ENCODE assay signal across 8 cellular contexts in genomic region chr10:26486985-26487850, GRCh38. TPM values are rescaled to one million over a fixed set of nuclear protein-coding genes. Genes with fewer than 3 reads are reported as not detected.
DNase-seq lines count a peak whose midpoint lies in the region; ATAC-seq and TF ChIP-seq lines count a peak whose summit lies in the region.

No MANE protein-coding gene starts in this region.

- H3K79me2 ChIP-seq in smooth muscle cell (ENCODE audit: low read depth) = no peaks in the 10 kb centered on the region

- peak overlapping the region; percentile 64 for H3K4me3 Mint-ChIP-seq in activated CD8-positive, alpha-beta T cell treated with anti-CD3 and anti-CD28 coated beads for 36 hours
- H3K4me3 Mint-ChIP-seq in glutamatergic neuron (ENCODE audit: unreplicated experiment) = no peak overlapping the region

- H3K9ac ChIP-seq in smooth muscle cell (ENCODE audit: low read depth) = peak overlapping the region; percentile 91

- H3K36me3 Mint-ChIP-seq in activated CD8-positive, alpha-beta T cell treated with anti-CD3 and anti-CD28 coated beads for 36 hours (ENCODE audit: low read depth) = peaks cover 23% of the 10 kb centered on the region
- no peaks in the 10 kb centered on the region for H3K36me3 Mint-ChIP-seq in glutamatergic neuron (ENCODE audit: unreplicated experiment)

- H3K4me1 Mint-ChIP-seq in activated CD8-positive, alpha-beta T cell treated with anti-CD3 and anti-CD28 coated beads for 36 hours (ENCODE audit: low read depth) = peaks cover 74% of the 10 kb centered on the region
- H3K4me1 Mint-ChIP-seq in glutamatergic neuron (ENCODE audit: low read depth, unreplicated experiment) = no peaks in the 10 kb centered on the region

- H3K9me3 ChIP-seq in AG04450 (ENCODE audit: control insufficient read depth, insufficient read depth, low read length) (no peaks in the 10 kb centered on the region; the same call in 1 of the 2 replicates), esophagus squamous epithelium (no peaks in the 10 kb centered on the region), smooth muscle cell (replicated peaks; ENCODE audit: low read depth) (no peaks in the 10 kb centered on the region), A673 (ENCODE audit: low read depth, low read length, poor library complexity, severe bottlenecking) (no peaks in the 10 kb centered on the region)

- H3K27me3 Mint-ChIP-seq in activated CD8-positive, alpha-beta T cell treated with anti-CD3 and anti-CD28 coated beads for 36 hours = no peaks in the 10 kb centered on the region
- no peaks in the 10 kb centered on the region for H3K27me3 Mint-ChIP-seq in glutamatergic neuron (ENCODE audit: unreplicated experiment)

- intact Hi-C loops in activated CD8-positive, alpha-beta T cell treated with anti-CD3 and anti-CD28 coated beads for 36 hours (cut with micrococcal nuclease) = loop anchor here (1.0 to 2.0 kb wide), 2 partner anchors 40 to 48 kb away; partner anchors contain the start of gene APBB1IP
- intact Hi-C loops in esophagus squamous epithelium (cut with DNase I) = no loop called here
- intact Hi-C loops in A673 (cut with micrococcal nuclease; ENCODE audit: unreplicated experiment) = no loop called here

- peak overlapping the region; percentile 42 for H2AFZ ChIP-seq in smooth muscle cell (ENCODE audit: low read depth)

- peak overlapping the region; percentile 96 for H3K27ac Mint-ChIP-seq in activated CD8-positive, alpha-beta T cell treated with anti-CD3 and anti-CD28 coated beads for 36 hours
- no peak overlapping the region for H3K27ac Mint-ChIP-seq in glutamatergic neuron (ENCODE audit: unreplicated experiment)

- H3K9me3 Mint-ChIP-seq in activated CD8-positive, alpha-beta T cell treated with anti-CD3 and anti-CD28 coated beads for 36 hours = no peaks in the 10 kb centered on the region
- H3K9me3 Mint-ChIP-seq in glutamatergic neuron (ENCODE audit: unreplicated experiment) = no peaks in the 10 kb centered on the region

- H3K27me3 ChIP-seq in AG04450 (ENCODE audit: control insufficient read depth, insufficient read depth, low read length) (no peaks in the 10 kb centered on the region), esophagus squamous epithelium (no peaks in the 10 kb centered on the region), smooth muscle cell (ENCODE audit: low read depth) (no peaks in the 10 kb centered on the region), A673 (replicated peaks; ENCODE audit: insufficient read depth, low read depth, low read length, poor library complexity) (no peaks in the 10 kb centered on the region)

- no peaks in the 10 kb centered on the region for H4K20me1 ChIP-seq in smooth muscle cell (ENCODE audit: low read depth)

- POLR2A ChIA-PET in AG04450 (lab: Yijun Ruan, JAX) (interaction anchor here (0.7 kb wide), 1 partner anchor 134 kb away, joined by 3 read pairs; no protein-coding TSS in a partner anchor), A673 (lab: Charles Lee; ENCODE audit: low non-redundant PET) (no interaction called here)
- POLR2A ChIA-PET in activated CD8-positive, alpha-beta T cell treated with anti-CD3 and anti-CD28 coated beads for 36 hours (lab: Charles Lee) = interaction anchor here (0.7 to 1.6 kb wide), 5 partner anchors 11 to 52 kb away, joined by 3 to 6 read pairs (median 3); partner anchors contain the start of gene APBB1IP

- DNase-seq in AG04450 (ENCODE audit: low read depth, low spot score) = peak; percentile 20
- DNase-seq in activated CD8-positive, alpha-beta T cell treated with anti-CD3 and anti-CD28 coated beads for 36 hours = peak; percentile 90
- DNase-seq in esophagus squamous epithelium (lab: John Stamatoyannopoulos, UW) = no peak
- no peak for DNase-seq in smooth muscle cell (lab: John Stamatoyannopoulos, UW; ENCODE audit: unreplicated experiment)
- no peak for DNase-seq in A673 (ENCODE audit: low spot score)
- no peak for DNase-seq in glutamatergic neuron

- H3K4me1 ChIP-seq in esophagus squamous epithelium (peaks cover 0 to 27% (median 0%) of the 10 kb centered on the region in 3 donors), smooth muscle cell (ENCODE audit: low read depth) (peaks cover 4% of the 10 kb centered on the region), A673 (ENCODE audit: insufficient read depth, low read length, poor library complexity, severe bottlenecking) (no peaks in the 10 kb centered on the region)

- peak; percentile 73 for ATAC-seq in GM19467 (IDR thresholded peaks at IDR 0.05; ENCODE audit: unreplicated experiment)
- ATAC-seq in HG03565 (IDR thresholded peaks at IDR 0.05; ENCODE audit: unreplicated experiment) = peak; percentile 78
- peak; percentile 83 for ATAC-seq in activated CD8-positive, alpha-beta T cell treated with anti-CD3 and anti-CD28 coated beads for 36 hours

- H3K27ac ChIP-seq in AG04450 (ENCODE audit: low read depth, low read length) (peak overlapping the region; percentile 48), esophagus squamous epithelium (peak overlapping the region in 3 of 4 donors; percentile 38 to 78 (median 73)), smooth muscle cell (ENCODE audit: low read depth) (peak overlapping the region; percentile 99), A673 (ENCODE audit: low read depth, low read length, poor library complexity, severe bottlenecking) (no peak overlapping the region)

- peak overlapping the region; percentile 70 for H3K4me2 ChIP-seq in smooth muscle cell

- CTCF ChIA-PET in AG04450 (lab: Charles Lee) = no interaction called here
- CTCF ChIA-PET in activated CD8-positive, alpha-beta T cell treated with anti-CD3 and anti-CD28 coated beads for 36 hours (lab: Charles Lee) = interaction anchor here (1.0 to 1.2 kb wide), 2 partner anchors 41 to 48 kb away, joined by 3 to 4 read pairs; no protein-coding TSS in a partner anchor
- CTCF ChIA-PET in A673 (lab: Charles Lee) = no interaction called here

- H3F3A ChIP-seq in smooth muscle cell (ENCODE audit: low read depth) = peaks cover 7% of the 10 kb centered on the region

- 23 to 30% methylated on average over 11 of the region's 11 CpGs for WGBS in esophagus squamous epithelium, 2 donors
- WGBS in smooth muscle cell (ENCODE audit: low lambda C conversion rate) = 26% methylated on average over 11 of the region's 11 CpGs

- H3K36me3 ChIP-seq in esophagus squamous epithelium (no peaks in the 10 kb centered on the region), smooth muscle cell (ENCODE audit: low read depth) (no peaks in the 10 kb centered on the region), A673 (ENCODE audit: insufficient read depth, low read length, poor library complexity, severe bottlenecking) (no peaks in the 10 kb centered on the region)

- H3K4me3 ChIP-seq in AG04450 (ENCODE audit: low read depth, low read length) (no peak overlapping the region), esophagus squamous epithelium (peak overlapping the region in 1 of 4 donors; percentile 17), smooth muscle cell (no peak overlapping the region), A673 (ENCODE audit: low read depth, low read length, poor library complexity, severe bottlenecking) (no peak overlapping the region)

- TF ChIP-seq CTCF in AG04450 (IDR thresholded peaks at IDR 0.05; ENCODE audit: low read depth, low read length) (no peak), esophagus squamous epithelium (IDR thresholded peaks at IDR 0.05) (no peak), smooth muscle cell (IDR thresholded peaks at IDR 0.05; ENCODE audit: borderline replicate concordance, insufficient read depth, poor library complexity, severe bottlenecking) (no peak), A673 (conservative IDR thresholded peaks at IDR 0.05; ENCODE audit: low read depth, low read length) (no peak), glutamatergic neuron (IDR thresholded peaks at IDR 0.05; ENCODE audit: partially characterized antibody, unreplicated experiment) (no peak)
- TF ChIP-seq CTCF in activated CD8-positive, alpha-beta T cell treated with anti-CD3 and anti-CD28 coated beads for 36 hours (IDR thresholded peaks at IDR 0.05) = no peak

- peak in 1 of 4 donors; percentile 11 for TF ChIP-seq POLR2A in esophagus squamous epithelium (IDR thresholded peaks at IDR 0.05)

- BruUV-seq in A673 (replicated peaks; lab: Mats Ljungman, UMichigan) = no TSS peak

RNA-seq across cellular contexts. Expression of gene APBB1IP, which starts 49.1 kb away (rescaled TPM):
- polyA plus RNA-seq in AG04450 (2011; rRNA removed) = 0.02 and 0.04 TPM in 2 replicates
- 0.09 TPM in 2 replicates for polyA minus RNA-seq in AG04450 (2011; rRNA and poly(A)+ RNA removed)
- total RNA-seq in activated CD8-positive, alpha-beta T cell treated with anti-CD3 and anti-CD28 coated beads for 36 hours = 10 to 100 TPM; 61.9 to 64.8 TPM
- 1 to 10 TPM in 3 of 4 donors, under 1 TPM in 1; 0.45 to 5.5 (median 1.7) TPM for total RNA-seq in esophagus squamous epithelium
- total RNA-seq in smooth muscle cell = 0.36 TPM in 1 of 2 replicates, not detected in the other
- 0.24 and 0.39 TPM in 2 replicates for polyA plus RNA-seq in smooth muscle cell
- total RNA-seq in A673 (2021) = not detected in 2 replicates
- not detected for total RNA-seq in glutamatergic neuron (ENCODE audit: unreplicated experiment)

Comparison
In these comparisons a context has a peak if more than half of its experiments do, and no peak if none do; other contexts are left out.
1. DNase-seq: peak in AG04450 (single experiment) and activated CD8-positive, alpha-beta T cell treated with anti-CD3 and anti-CD28 coated beads for 36 hours (single experiment); none in esophagus squamous epithelium (single experiment), smooth muscle cell (single experiment), A673 (single experiment) and glutamatergic neuron (single experiment).
2. RNA of gene APBB1IP, which starts 49.1 kb away (total RNA-seq): 61.9 to 64.8 TPM in activated CD8-positive, alpha-beta T cell treated with anti-CD3 and anti-CD28 coated beads for 36 hours; 0.45 to 5.5 TPM in esophagus squamous epithelium, 0.36 TPM in smooth muscle cell, not detected in A673 and not detected in glutamatergic neuron (single experiment); every median in the first group is over 4 times any median in the second.
3. Peak in every context shown above with its lines, with median percentiles within 50 percentile points of each other: ATAC-seq.